24 cellular contexts compared by ENCODE assay signal in genomic region chr14:57845802-57846531, GRCh38. TPM values are rescaled to one million over a fixed set of nuclear protein-coding genes. Genes with fewer than 3 reads are reported as not detected.
DNase-seq lines count a peak whose midpoint lies in the region; ATAC-seq and TF ChIP-seq lines count a peak whose summit lies in the region.
"Had no signal": no experiment of that assay in that cellular context is flagged by ENCODE, and none has a peak within 500 bp of the region (broad histone marks: within the 10 kb centered on the region; RNA-seq: fewer than 3 reads in every experiment).

No MANE protein-coding gene starts in this region.

- TF ChIP-seq POLR2A in uterus (IDR thresholded peaks at IDR 0.05) = no peak

- intact Hi-C loops in Panc1 (cut with micrococcal nuclease; ENCODE audit: unreplicated experiment) (no loop called here), uterus (cut with DNase I; ENCODE audit: low total_unique reads) (no loop called here)

- POLR2A ChIA-PET in Panc1 (lab: Charles Lee) = no interaction called here

- no peak for TF ChIP-seq CTCF in Panc1 (IDR thresholded peaks at IDR 0.05)
- TF ChIP-seq CTCF in uterus (IDR thresholded peaks at IDR 0.05) = no peak

- in situ Hi-C loops in Panc1 (cut with HindIII; ENCODE audit: low pct_unique_long_range_greater_than_20kb, low sequenced_read_pairs) (no loop called here), HAP-1 (cut with MboI; ENCODE audit: low sequenced_read_pairs) (no loop called here)

- CTCF ChIA-PET in Panc1 (lab: Charles Lee) = interaction anchor here (0.5 kb wide), 1 partner anchor 113 kb away, joined by 4 read pairs; no protein-coding TSS in a partner anchor

- no peak overlapping the region for H3K9ac ChIP-seq in subcutaneous abdominal adipose tissue (ENCODE audit: low read length in 5 of 5)

- H3K36me3 ChIP-seq in Panc1 (ENCODE audit: control insufficient read depth, insufficient read depth, low read length) (no peaks in the 10 kb centered on the region), subcutaneous abdominal adipose tissue (ENCODE audit: control insufficient read depth in 5 of 5, insufficient read depth in 5 of 5, low read length in 5 of 5) (no peaks in the 10 kb centered on the region), uterus (no peaks in the 10 kb centered on the region), HAP-1 (replicated peaks) (no peaks in the 10 kb centered on the region)
- H3K36me3 ChIP-seq: BE2C, breast epithelium, MG63, Peyer's patch had no signal

- no peaks in the 10 kb centered on the region for H3K9me3 ChIP-seq in Panc1 (ENCODE audit: control insufficient read depth, insufficient read depth, low read depth, low read length)
- H3K9me3 ChIP-seq in subcutaneous abdominal adipose tissue (ENCODE audit: control insufficient read depth in 5 of 5, low read length in 5 of 5) = no peaks in the 10 kb centered on the region
- no peaks in the 10 kb centered on the region for H3K9me3 ChIP-seq in uterus
- no peaks in the 10 kb centered on the region for H3K9me3 ChIP-seq in HAP-1
- H3K9me3 ChIP-seq: BE2C, breast epithelium, Caco-2, MG63, Peyer's patch had no signal

- H3K4me1 ChIP-seq in Panc1 (ENCODE audit: control insufficient read depth, insufficient read depth, low read length) = peaks cover 8% of the 10 kb centered on the region
- H3K4me1 ChIP-seq in subcutaneous abdominal adipose tissue (ENCODE audit: control insufficient read depth in 5 of 5, insufficient read depth in 5 of 5, low read length in 5 of 5) = peaks cover 0 to 6% (median 3%) of the 10 kb centered on the region in 5 donors
- H3K4me1 ChIP-seq in uterus = no peaks in the 10 kb centered on the region
- H3K4me1 ChIP-seq in HAP-1 = no peaks in the 10 kb centered on the region
- H3K4me1 ChIP-seq: BE2C, breast epithelium, Caco-2, Peyer's patch had no signal

- peak; percentile 91 for ATAC-seq in Panc1
- ATAC-seq: WTC11 had no signal

- H3K27ac ChIP-seq in Panc1 (ENCODE audit: low read length) = peak overlapping the region; percentile 65
- peak overlapping the region; percentile 71 for H3K27ac ChIP-seq in subcutaneous abdominal adipose tissue (ENCODE audit: low read depth, low read length)
- H3K27ac ChIP-seq in uterus = peak overlapping the region in 1 of 2 donors; percentile 17
- H3K27ac ChIP-seq: breast epithelium, Peyer's patch, SK-N-MC had no signal

- H3K4me3 ChIP-seq in Panc1 (ENCODE audit: low read depth in 2 of 2, low read length in 2 of 2) (no peak overlapping the region), subcutaneous abdominal adipose tissue (ENCODE audit: low read depth in 1 of 5, low read length in 5 of 5) (no peak overlapping the region), uterus (no peak overlapping the region), HAP-1 (no peak overlapping the region)
- H3K4me3 ChIP-seq: breast epithelium, MG63, Peyer's patch, SK-N-MC, smooth muscle cell had no signal

- H3K27me3 ChIP-seq in Panc1 (ENCODE audit: control insufficient read depth, insufficient read depth, low read length) = no peaks in the 10 kb centered on the region
- H3K27me3 ChIP-seq in subcutaneous abdominal adipose tissue (ENCODE audit: control insufficient read depth in 5 of 5, insufficient read depth in 4 of 5, low read length in 5 of 5) = no peaks in the 10 kb centered on the region
- no peaks in the 10 kb centered on the region for H3K27me3 ChIP-seq in uterus
- H3K27me3 ChIP-seq in HAP-1 (ENCODE audit: low read depth) = no peaks in the 10 kb centered on the region
- H3K27me3 ChIP-seq: BE2C, breast epithelium, MG63, Peyer's patch had no signal

- DNase-seq in EH (ENCODE audit: low read depth) (peak; percentile 3), Panc1 (ENCODE audit: low read depth, low spot score) (peak; percentile 61), fibroblast of the conjunctiva (ENCODE audit: low read depth) (peak; percentile 9), DMS 273 treated with DMSO at 0.1 percent for 48 hours (lab: John Stamatoyannopoulos, UW) (no peak), uterus (no peak), HAP-1 (ENCODE audit: low spot score in 2 of 2) (no peak), NCI-H1105 treated with DMSO at 0.1 percent for 48 hours (lab: John Stamatoyannopoulos, UW) (no peak)
- DNase-seq: activated CD4-positive, alpha-beta memory T cell treated with anti-CD3 and anti-CD28 coated beads, Interleukin-2, amount 10 ng/mL, durations not matched to agents 7 days and 5 days; BE2C; Caco-2; left cardiac atrium; MG63; NCI-H146; NCI-H2227 treated with DMSO at 0.1 percent for 48 hours; Peyer's patch; stimulated activated CD4-positive, alpha-beta T cell treated with anti-CD3 and anti-CD28 coated beads, Interleukin-4, amount 100 ng/mL, for 24 hours had no signal

- BruUV-seq in Panc1 (replicated peaks; lab: Mats Ljungman, UMichigan) = no TSS peak

RNA-seq across cellular contexts. Expression of gene SLC35F4, which starts 19.9 kb away (rescaled TPM):
- total RNA-seq in Panc1 (2021; ENCODE audit: unreplicated experiment) = not detected
- not detected for polyA plus RNA-seq in Panc1 (2012; ENCODE audit: insufficient read length)
- total RNA-seq in uterus = 1 to 10 TPM in 1 of 4 donors, under 1 TPM in 1, not detected in 2; 0.88 to 2.3 TPM
- total RNA-seq: activated CD4-positive, alpha-beta memory T cell treated with anti-CD3 and anti-CD28 coated beads, Interleukin-2, amount 10 ng/mL, durations not matched to agents 7 days and 5 days; breast epithelium; Caco-2; left cardiac atrium; mesothelial cell of epicardium; Peyer's patch; smooth muscle cell; T-helper 2 cell treated with Interferon-gamma antibody and Interleukin-4, amounts not matched to agents 100 ng/mL and 5 ng/mL, for 36 hours; WTC11 had no signal
- polyA plus RNA-seq: IgD-negative memory B cell, smooth muscle cell had no signal

Comparison
In these comparisons a context has a peak if more than half of its experiments do, and no peak if none do; other contexts are left out.
1. DNase-seq: peak in EH (single experiment), Panc1 (single experiment) and fibroblast of the conjunctiva (single experiment); none in DMS 273 treated with DMSO at 0.1 percent for 48 hours (single experiment), uterus (0 of 2), HAP-1 (0 of 2) and NCI-H1105 treated with DMSO at 0.1 percent for 48 hours (single experiment).